In genomic region chr15:39124155-39124924, GRCh38 we compare ENCODE assay signal across 14 cellular contexts.
DNase-seq lines count a peak whose midpoint lies in the region; ATAC-seq and TF ChIP-seq lines count a peak whose summit lies in the region.
"Had no signal": no experiment of that assay in that cellular context is flagged by ENCODE, and none has a peak within 500 bp of the region (broad histone marks: within the 10 kb centered on the region; RNA-seq: fewer than 3 reads in every experiment).

No MANE protein-coding gene starts in this region.

- TF ChIP-seq POLR2A in erythroblast (IDR thresholded peaks at IDR 0.05; ENCODE audit: low read length) = no peak

- ATAC-seq in SK-N-SH treated with all-trans-retinoic acid at 6 μM for 48 hours (no peak), heart right ventricle (peak in 6 of 8 donors; percentile 13 to 66 (median 44))
- ATAC-seq: naive thymus-derived CD4-positive, alpha-beta T cell; psoas muscle had no signal

- H3K9me2 ChIP-seq in SK-N-SH = no peaks in the 10 kb centered on the region

- H3K4me2 ChIP-seq in SK-N-SH = no peak overlapping the region

- H3K9ac ChIP-seq in SK-N-SH (peak overlapping the region; percentile 9; the same call in 1 of the 2 replicates), adipocyte (ENCODE audit: low read length) (peak overlapping the region; percentile 8)

- H3K27ac ChIP-seq in SK-N-SH (ENCODE audit: low read depth in 2 of 2, low read length in 1 of 2) (peak overlapping the region in 1 of 2 experiments; percentile 79; a peak in 2 of 4 replicates), heart right ventricle (peak overlapping the region in 4 of 10 donors; percentile 11 to 57 (median 29))
- H3K27ac ChIP-seq: psoas muscle, suprapubic skin had no signal

- 80% methylated on average over 11 of the region's 11 CpGs for WGBS in SK-N-SH (ENCODE audit: low lambda C conversion rate)
- WGBS in heart right ventricle, 2 donors = 74 to 77% methylated on average over 11 of the region's 11 CpGs

- no peak for DNase-seq in SK-N-SH
- no peak for DNase-seq in adipocyte (ENCODE audit: low read depth)
- no peak for DNase-seq in heart right ventricle
- peak; percentile 23 for DNase-seq in superior temporal gyrus (ENCODE audit: extremely low spot score)
- no peak for DNase-seq in erythroblast (lab: John Stamatoyannopoulos, UW)
- no peak for DNase-seq in NCI-H1048 (lab: John Stamatoyannopoulos, UW)
- DNase-seq in SKM-1 treated with dmso at 0.1 percent for 144 hours (lab: John Stamatoyannopoulos, UW; ENCODE audit: unreplicated experiment) = no peak
- DNase-seq: activated naive CD4-positive, alpha-beta T cell; hypothalamus; naive thymus-derived CD4-positive, alpha-beta T cell; NCI-H524 had no signal

- no peaks in the 10 kb centered on the region for H4K20me1 ChIP-seq in SK-N-SH (ENCODE audit: insufficient read depth)

- CTCF ChIA-PET in SK-N-SH (lab: Yijun Ruan, JAX) = interaction anchor here (0.7 to 2.9 kb wide), 4 partner anchors 9 to 456 kb away, joined by 3 to 14 read pairs (median 4); partner anchors contain the start of gene THBS1

- H3K4me1 ChIP-seq in SK-N-SH (ENCODE audit: control insufficient read depth in 1 of 2, insufficient read depth in 2 of 2, low read depth in 1 of 2, low read length in 1 of 2) (peaks cover 3 to 36% of the 10 kb centered on the region in 2 experiments), adipocyte (ENCODE audit: control insufficient read depth, insufficient read depth, low read length) (peaks cover 43% of the 10 kb centered on the region), heart right ventricle (peaks cover 3 to 40% (median 23%) of the 10 kb centered on the region in 9 donors)
- H3K4me1 ChIP-seq: psoas muscle had no signal

- H3K27me3 ChIP-seq in SK-N-SH (ENCODE audit: insufficient read depth) (no peaks in the 10 kb centered on the region), adipocyte (replicated peaks; ENCODE audit: control insufficient read depth, insufficient read depth, low read length) (no peaks in the 10 kb centered on the region), heart right ventricle (no peaks in the 10 kb centered on the region)
- H3K27me3 ChIP-seq: suprapubic skin had no signal

- TF ChIP-seq EP300 in SK-N-SH (IDR thresholded peaks at IDR 0.05; ENCODE audit: borderline replicate concordance in 1 of 2, low read depth in 1 of 2, low read length in 1 of 2) = no peak

- H3K4me3 ChIP-seq in SK-N-SH (ENCODE audit: low read depth in 2 of 2, low read length in 1 of 2) (no peak overlapping the region), adipocyte (ENCODE audit: low read length) (peak overlapping the region; percentile 1), heart right ventricle (no peak overlapping the region)
- H3K4me3 ChIP-seq: psoas muscle, suprapubic skin had no signal

- no peaks in the 10 kb centered on the region for H3K36me3 ChIP-seq in SK-N-SH (replicated peaks in 1 of 2; ENCODE audit: control insufficient read depth in 1 of 2, insufficient read depth in 2 of 2, low read length in 1 of 2)
- H3K36me3 ChIP-seq in adipocyte (ENCODE audit: control insufficient read depth, insufficient read depth, low read length, severe bottlenecking) = no peaks in the 10 kb centered on the region
- H3K36me3 ChIP-seq in heart right ventricle = no peaks in the 10 kb centered on the region
- H3K36me3 ChIP-seq: suprapubic skin had no signal

- no peak for TF ChIP-seq CTCF in SK-N-SH (IDR thresholded peaks at IDR 0.05)
- no peak for TF ChIP-seq CTCF in heart right ventricle (IDR thresholded peaks at IDR 0.05)

- H3K9me3 ChIP-seq in SK-N-SH = no peaks in the 10 kb centered on the region
- H3K9me3 ChIP-seq in adipocyte (ENCODE audit: control insufficient read depth, low read length) = peaks cover 4% of the 10 kb centered on the region
- no peaks in the 10 kb centered on the region for H3K9me3 ChIP-seq in heart right ventricle
- H3K9me3 ChIP-seq: psoas muscle, suprapubic skin had no signal

- POLR2A ChIA-PET in SK-N-SH (lab: Yijun Ruan, JAX) = no interaction called here

- H3F3A ChIP-seq in SK-N-SH (replicated peaks; ENCODE audit: insufficient read depth) = peaks cover 41% of the 10 kb centered on the region

- TF ChIP-seq RAD21 in SK-N-SH (IDR thresholded peaks at IDR 0.05; ENCODE audit: low read length) = no peak

- intact Hi-C loops in heart right ventricle (cut with DNase I) = no loop called here

- H3K79me2 ChIP-seq in SK-N-SH (ENCODE audit: insufficient read depth) = no peaks in the 10 kb centered on the region

- H2AFZ ChIP-seq in SK-N-SH (ENCODE audit: low read depth) = no peak overlapping the region

TF ChIP-seq in SK-N-SH, 30 proteins besides CTCF, POLR2A, EP300 and RAD21:
- TF ChIP-seq TCF12 (IDR thresholded peaks at IDR 0.05) = peak; percentile 15; the same call in 1 of the 2 replicates
- TF ChIP-seq JUND (IDR thresholded peaks at IDR 0.05) = no peak
- TF ChIP-seq FOSL2 (IDR thresholded peaks at IDR 0.05; ENCODE audit: borderline replicate concordance, low read depth) = peak; percentile 24; the same call in 1 of the 2 replicates
- TF ChIP-seq IRF3 (IDR thresholded peaks at IDR 0.05; ENCODE audit: low read depth, low read length) = no peak
- TF ChIP-seq PBX3 (IDR thresholded peaks at IDR 0.05) = peak; percentile 26; the same call in 1 of the 2 replicates
- TF ChIP-seq USF2 (IDR thresholded peaks at IDR 0.05; ENCODE audit: borderline replicate concordance, low read depth, low read length) = no peak
TF ChIP-seq in SK-N-SH: peak in this region for 3.

TF ChIP-seq in SK-N-SH treated with all-trans-retinoic acid at 6 μM for 48 hours, 23 proteins besides CTCF, POLR2A, EP300 and RAD21 (continues in another document):
- TF ChIP-seq ZNF565 (CRISPR knock-in tag; conservative IDR thresholded peaks at IDR 0.05; ENCODE audit: low read depth) = no peak
- no peak for TF ChIP-seq RARB (CRISPR knock-in tag; IDR thresholded peaks at IDR 0.05)
- no peak for TF ChIP-seq ZFP30 (CRISPR knock-in tag; IDR thresholded peaks at IDR 0.05)
- no peak for TF ChIP-seq ISL1 (CRISPR knock-in tag; IDR thresholded peaks at IDR 0.05)
- TF ChIP-seq ESRRG (CRISPR knock-in tag; IDR thresholded peaks at IDR 0.05) = no peak
- no peak for TF ChIP-seq TOX (CRISPR knock-in tag; IDR thresholded peaks at IDR 0.05; ENCODE audit: borderline replicate concordance)
- TF ChIP-seq ZC3H10 (CRISPR knock-in tag; IDR thresholded peaks at IDR 0.05) = no peak
- TF ChIP-seq PPARA (CRISPR knock-in tag; IDR thresholded peaks at IDR 0.05; ENCODE audit: borderline replicate concordance) = no peak
- TF ChIP-seq OSR1 (CRISPR knock-in tag; IDR thresholded peaks at IDR 0.05) = no peak
- no peak for TF ChIP-seq ZNF70 (CRISPR knock-in tag; IDR thresholded peaks at IDR 0.05)
- TF ChIP-seq ARNTL (CRISPR knock-in tag; IDR thresholded peaks at IDR 0.05; ENCODE audit: borderline replicate concordance, low read depth) = no peak
- no peak for TF ChIP-seq POU6F1 (CRISPR knock-in tag; IDR thresholded peaks at IDR 0.05; ENCODE audit: borderline replicate concordance, low read depth)
- TF ChIP-seq BACH2 (CRISPR knock-in tag; IDR thresholded peaks at IDR 0.05; ENCODE audit: borderline replicate concordance) = no peak
- TF ChIP-seq SNAI2 (CRISPR knock-in tag; IDR thresholded peaks at IDR 0.05) = no peak
- TF ChIP-seq ZFP3 (CRISPR knock-in tag; IDR thresholded peaks at IDR 0.05) = no peak
- no peak for TF ChIP-seq TCF4 (CRISPR knock-in tag; IDR thresholded peaks at IDR 0.05; ENCODE audit: borderline replicate concordance)
- no peak for TF ChIP-seq TSHZ2 (CRISPR knock-in tag; IDR thresholded peaks at IDR 0.05)
- TF ChIP-seq ZNF8 (CRISPR knock-in tag; IDR thresholded peaks at IDR 0.05) = no peak
- no peak for TF ChIP-seq CSDC2 (CRISPR knock-in tag; IDR thresholded peaks at IDR 0.05)
